30 cellular contexts compared by ENCODE assay signal in the genomic region with DNA sequence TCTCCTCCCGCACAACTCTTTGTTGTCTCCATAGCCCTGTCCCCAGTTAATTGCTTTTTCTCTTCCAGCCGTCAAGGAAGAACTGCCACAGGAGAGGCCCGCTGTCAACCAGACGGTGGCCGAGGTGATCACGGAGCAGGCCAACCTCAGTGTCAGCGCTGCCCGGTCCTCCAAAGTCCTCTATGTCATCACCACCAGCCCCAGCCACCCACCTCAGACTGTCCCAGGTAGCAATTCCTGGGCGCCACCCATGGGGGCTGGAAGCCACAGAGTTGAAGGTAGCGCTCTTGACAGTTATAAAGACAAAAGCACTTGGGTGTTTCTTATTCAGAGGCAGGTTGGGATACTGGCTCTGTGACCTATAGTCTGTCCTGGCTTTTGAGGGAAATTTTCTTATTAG.
"Had no signal": no experiment of that assay in that cellular context is flagged by ENCODE, and none has a peak within 500 bp of the region (broad histone marks: within the 10 kb centered on the region; RNA-seq: fewer than 3 reads in every experiment).

No MANE protein-coding gene starts in this region.

- H3K4me3 ChIP-seq: neural progenitor cell, ovary, psoas muscle, skin epidermis, smooth muscle cell, spleen, suprapubic skin, testis, tibial artery, transverse colon, upper lobe of right lung, vagina had no signal

- H3K36me3 Mint-ChIP-seq: natural killer cell had no signal

- H3K4me1 ChIP-seq: parathyroid adenoma, testis, tibial artery had no signal

- H3K27me3 ChIP-seq: neural progenitor cell, ovary, suprapubic skin, testis, tibial artery, transverse colon, upper lobe of right lung, vagina had no signal

- DNase-seq: natural killer cell; occipital lobe; psoas muscle; right cardiac atrium; spleen; stimulated activated CD4-positive, alpha-beta T cell treated with anti-CD3 and anti-CD28 coated beads, Interleukin-12 subunit alpha, Interleukin-12 subunit beta, amount 100 ng/mL, for 4 hours; stimulated activated CD4-positive, alpha-beta T cell treated with anti-CD3 and anti-CD28 coated beads, Interleukin-1b, Interleukin-23, amount 100 ng/mL, for 48 hours; stimulated activated CD4-positive, alpha-beta T cell treated with anti-CD3 and anti-CD28 coated beads, Interleukin-4, amount 100 ng/mL, for 1 hour; stimulated activated CD4-positive, alpha-beta T cell treated with anti-CD3 and anti-CD28 coated beads, Interleukin-4, amount 100 ng/mL, for 4 hours; stimulated activated CD8-positive, alpha-beta memory T cell treated with anti-CD3 and anti-CD28 coated beads, Interleukin-4, amount 100 ng/mL, for 48 hours; stimulated activated naive CD4-positive, alpha-beta T cell; stimulated activated naive CD8-positive, alpha-beta T cell treated with anti-CD3 and anti-CD28 coated beads, Interleukin-15, amount 100 ng/mL, for 72 hours; stimulated activated naive CD8-positive, alpha-beta T cell treated with anti-CD3 and anti-CD28 coated beads, Interleukin-15, Interleukin-2, amounts not matched to agents 100 U/mL and 50 U/mL, for 24 hours; substantia nigra; testis; tibial artery; transverse colon; upper lobe of right lung had no signal

- H3K79me2 ChIP-seq: parathyroid adenoma had no signal

- H3K27ac ChIP-seq: neural progenitor cell, ovary, parathyroid adenoma, psoas muscle, suprapubic skin, testis, tibial artery, transverse colon, upper lobe of right lung, vagina had no signal

- H3K4me2 ChIP-seq: neural progenitor cell, smooth muscle cell had no signal

- H3K4me3 Mint-ChIP-seq: natural killer cell; neural progenitor cell; stimulated activated memory B cell treated with anti-CD40 and anti-IgM and Interleukin-4, amounts not matched to agents 10 μg/mL and 1 μg/mL and 100 μg/mL, for 72 hours; stimulated activated naive CD8-positive, alpha-beta T cell treated with anti-CD3 and anti-CD28 coated beads, Interleukin-15, amount 100 ng/mL, for 72 hours; type B pancreatic cell had no signal

- H3K9me3 ChIP-seq: ovary, psoas muscle, spleen, suprapubic skin, testis, tibial artery, transverse colon, upper lobe of right lung, vagina had no signal

- H3K9me3 Mint-ChIP-seq: natural killer cell, type B pancreatic cell had no signal

- H3K36me3 ChIP-seq: neural progenitor cell, ovary, transverse colon had no signal

- H3K4me1 Mint-ChIP-seq: natural killer cell; stimulated activated memory B cell treated with anti-CD40 and anti-IgM and Interleukin-4, amounts not matched to agents 10 μg/mL and 1 μg/mL and 100 μg/mL, for 72 hours; stimulated activated naive CD8-positive, alpha-beta T cell treated with anti-CD3 and anti-CD28 coated beads, Interleukin-15, amount 100 ng/mL, for 72 hours had no signal

- H3K27me3 Mint-ChIP-seq: progenitor cell of endocrine pancreas, type B pancreatic cell had no signal

- H2AFZ ChIP-seq: neural progenitor cell, parathyroid adenoma had no signal

- H3K9ac ChIP-seq: neural progenitor cell, parathyroid adenoma had no signal

- FAIRE-seq: urothelium cell line had no signal

- ATAC-seq: natural killer cell; psoas muscle; right cardiac atrium; sciatic nerve; stimulated activated memory B cell treated with anti-CD40 and anti-IgM and Interleukin-4, amounts not matched to agents 10 μg/mL and 1 μg/mL and 100 μg/mL, for 72 hours; stimulated activated naive CD8-positive, alpha-beta T cell treated with anti-CD3 and anti-CD28 coated beads, Interleukin-15, amount 100 ng/mL, for 72 hours; stimulated activated naive CD8-positive, alpha-beta T cell treated with anti-CD3 and anti-CD28 coated beads, Interleukin-15, Interleukin-2, amounts not matched to agents 100 U/mL and 50 U/mL, for 24 hours; upper lobe of right lung had no signal

- H3K27ac Mint-ChIP-seq: natural killer cell; neural progenitor cell; progenitor cell of endocrine pancreas; stimulated activated memory B cell treated with anti-CD40 and anti-IgM and Interleukin-4, amounts not matched to agents 10 μg/mL and 1 μg/mL and 100 μg/mL, for 72 hours; type B pancreatic cell had no signal
